10 cellular contexts compared by ENCODE assay signal in the genomic region with DNA sequence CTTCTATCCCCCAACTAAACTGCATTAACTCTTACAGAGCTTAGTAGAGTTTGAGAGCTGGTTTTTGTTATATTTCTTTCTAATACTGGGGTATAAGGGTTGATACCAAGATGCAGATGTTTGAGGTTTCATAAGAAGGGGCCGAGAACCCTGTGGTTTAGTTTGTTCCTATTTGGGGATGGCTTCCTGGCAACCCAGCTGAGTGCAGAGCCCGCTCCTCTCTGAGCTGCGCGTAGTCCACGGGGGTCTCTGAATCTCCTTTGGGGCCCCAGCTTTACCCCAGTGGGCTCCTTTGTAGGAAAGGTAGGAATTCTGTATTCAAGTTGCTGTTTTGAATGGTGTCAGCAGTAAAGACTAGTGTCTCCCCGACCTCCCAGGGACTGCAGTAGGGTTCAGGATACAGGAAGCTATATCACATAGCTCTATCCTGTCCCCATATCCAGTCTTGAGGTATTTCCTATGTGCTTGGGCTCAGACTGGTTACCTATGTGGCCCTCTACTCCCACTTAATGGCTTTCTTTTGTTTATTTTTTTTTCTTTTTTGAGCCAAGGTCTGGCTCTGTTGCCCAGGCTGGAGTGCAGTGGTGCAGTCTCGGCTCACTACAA. TPM values are rescaled to one million over a fixed set of nuclear protein-coding genes. Genes with fewer than 3 reads are reported as not detected.
A peak's percentile ranks its signal among the peaks of the same experiment; 100 is the strongest.
DNase-seq lines count a peak whose midpoint lies in the region; ATAC-seq and TF ChIP-seq lines count a peak whose summit lies in the region.
"Had no signal": no experiment of that assay in that cellular context is flagged by ENCODE, and none has a peak within 500 bp of the region (broad histone marks: within the 10 kb centered on the region; RNA-seq: fewer than 3 reads in every experiment).

No MANE protein-coding gene starts in this region.

- H3K27me3 Mint-ChIP-seq in GM23338 (ENCODE audit: insufficient read depth, low read depth, poor library complexity) = peaks cover 54% of the 10 kb centered on the region

- H3K4me3 Mint-ChIP-seq in GM23338 = no peak overlapping the region

- H4K20me1 ChIP-seq in KMS-11 (ENCODE audit: insufficient read depth) = no peaks in the 10 kb centered on the region
- peaks cover 11% of the 10 kb centered on the region; the same call in 1 of the 2 replicates for H4K20me1 ChIP-seq in GM23338 (replicated peaks; ENCODE audit: insufficient read depth)

- H3K9me3 Mint-ChIP-seq in GM23338 = peaks cover 4% of the 10 kb centered on the region

- H3K9ac ChIP-seq in KMS-11 = peak overlapping the region; percentile 65
- H3K9ac ChIP-seq in mucosa of rectum (ENCODE audit: low read depth in 1 of 2, low read length in 2 of 2) = peak overlapping the region in 1 of 2 donors; percentile 32

- TF ChIP-seq CTCF in KMS-11 (conservative IDR thresholded peaks at IDR 0.05; ENCODE audit: low read depth, low read length) = no peak
- no peak for TF ChIP-seq CTCF in GM23338 (conservative IDR thresholded peaks at IDR 0.05; ENCODE audit: low read depth in 2 of 2)
- no peak for TF ChIP-seq CTCF in psoas muscle (IDR thresholded peaks at IDR 0.05)

- H3K27me3 ChIP-seq in KMS-11 (ENCODE audit: insufficient read depth, low read depth) = no peaks in the 10 kb centered on the region
- H3K27me3 ChIP-seq in mucosa of rectum (ENCODE audit: control insufficient read depth in 2 of 2, insufficient read depth in 2 of 2, low read length in 2 of 2) = no peaks in the 10 kb centered on the region
- peaks cover 90% of the 10 kb centered on the region for H3K27me3 ChIP-seq in GM23338 (ENCODE audit: insufficient read depth)
- no peaks in the 10 kb centered on the region for H3K27me3 ChIP-seq in psoas muscle (ENCODE audit: insufficient read depth in 3 of 3, low read length in 2 of 3)

- H3K4me2 ChIP-seq in KMS-11 (peak overlapping the region; percentile 99), GM23338 (no peak overlapping the region)

- H3K27ac Mint-ChIP-seq in GM23338 = no peak overlapping the region

- H3K36me3 Mint-ChIP-seq in GM23338 (ENCODE audit: low read depth) = no peaks in the 10 kb centered on the region

- no peaks in the 10 kb centered on the region for H3K9me3 ChIP-seq in mucosa of rectum (ENCODE audit: control insufficient read depth in 2 of 2, low read length in 2 of 2)
- H3K9me3 ChIP-seq in psoas muscle = peaks cover 7% of the 10 kb centered on the region

- intact Hi-C loops in psoas muscle (cut with DNase I) = no loop called here

- no peak for DNase-seq in GM23338 (ENCODE audit: low spot score)
- no peak for DNase-seq in middle frontal gyrus (ENCODE audit: extremely low spot score, low spot score)
- DNase-seq in psoas muscle = no peak
- DNase-seq in NCI-H2029 treated with DMSO at 0.1 percent for 48 hours (lab: John Stamatoyannopoulos, UW) = no peak
- DNase-seq: activated CD4-positive, alpha-beta T cell treated with anti-CD3 and anti-CD28 coated beads, Interleukin-2, amount 50 U/mL, for 1 hour; NCI-H2081 had no signal

- peak overlapping the region; percentile 50; the same call in 1 of the 2 replicates for H2AFZ ChIP-seq in KMS-11 (ENCODE audit: low read depth)
- H2AFZ ChIP-seq in GM23338 = no peak overlapping the region

- H3K79me2 ChIP-seq in KMS-11 (ENCODE audit: insufficient read depth, low read depth) (no peaks in the 10 kb centered on the region), GM23338 (replicated peaks; ENCODE audit: insufficient read depth) (no peaks in the 10 kb centered on the region)

- peaks cover 7% of the 10 kb centered on the region; the same call in 2 of the 3 replicates for H3K4me1 Mint-ChIP-seq in GM23338

- H3K4me1 ChIP-seq in KMS-11 (ENCODE audit: low read depth, poor library complexity, severe bottlenecking) (peaks cover 71% of the 10 kb centered on the region), mucosa of rectum (ENCODE audit: control insufficient read depth in 2 of 2, insufficient read depth in 2 of 2, low read length in 2 of 2) (peaks cover 0 to 7% of the 10 kb centered on the region in 2 donors), GM23338 (ENCODE audit: insufficient read depth) (peaks cover 6% of the 10 kb centered on the region; the same call in 1 of the 2 replicates), psoas muscle (no peaks in the 10 kb centered on the region)

- ATAC-seq in GM18502 (IDR thresholded peaks at IDR 0.05; ENCODE audit: poor library complexity, unreplicated experiment) = peak; percentile 71
- peak; percentile 74 for ATAC-seq in GM21528 (IDR thresholded peaks at IDR 0.05; ENCODE audit: low FRiP score, unreplicated experiment)
- ATAC-seq in GM23338 = no peak
- no peak for ATAC-seq in psoas muscle

- no peaks in the 10 kb centered on the region for H3K36me3 ChIP-seq in KMS-11 (ENCODE audit: insufficient read depth)
- H3K36me3 ChIP-seq in mucosa of rectum (ENCODE audit: control insufficient read depth in 2 of 2, insufficient read depth in 2 of 2, low read length in 2 of 2) = no peaks in the 10 kb centered on the region
- no peaks in the 10 kb centered on the region for H3K36me3 ChIP-seq in GM23338 (ENCODE audit: insufficient read depth)
- H3K36me3 ChIP-seq in psoas muscle (ENCODE audit: insufficient read depth in 1 of 2, low read depth in 1 of 2) = no peaks in the 10 kb centered on the region

- H3K27ac ChIP-seq in KMS-11 (peak overlapping the region; percentile 94), mucosa of rectum (ENCODE audit: low read depth in 2 of 2, low read length in 2 of 2) (peak overlapping the region; percentile 14 to 61), GM23338 (ENCODE audit: low read depth) (no peak overlapping the region), psoas muscle (no peak overlapping the region)

- H3K4me3 ChIP-seq in KMS-11 (IDR thresholded peaks at IDR 0.05; ENCODE audit: insufficient read depth, low read depth, low read length) = no peak overlapping the region
- no peak overlapping the region for H3K4me3 ChIP-seq in mucosa of rectum (ENCODE audit: low read length in 2 of 2)
- no peak overlapping the region for H3K4me3 ChIP-seq in GM23338
- H3K4me3 ChIP-seq in psoas muscle = no peak overlapping the region

- 70 to 84% (median 83%) methylated on average over 7 of the region's 7 CpGs for WGBS in psoas muscle, 3 donors

- H3F3A ChIP-seq in GM23338 (replicated peaks; ENCODE audit: low read depth) = no peaks in the 10 kb centered on the region

- no peaks in the 10 kb centered on the region for H3K9me2 ChIP-seq in GM23338 (ENCODE audit: insufficient read depth)

TF ChIP-seq in GM23338, 12 proteins besides CTCF, POLR2A, EP300 and RAD21 (continues in another document):
- no peak for TF ChIP-seq ZNF331 (CRISPR knock-in tag; IDR thresholded peaks at IDR 0.05; ENCODE audit: low read depth)
- TF ChIP-seq JUNB (IDR thresholded peaks at IDR 0.05; ENCODE audit: unreplicated experiment) = no peak
- TF ChIP-seq POLR2AphosphoS5 (IDR thresholded peaks at IDR 0.05; ENCODE audit: low read depth) = no peak
- TF ChIP-seq STAT1 (IDR thresholded peaks at IDR 0.05; ENCODE audit: unreplicated experiment) = no peak
- TF ChIP-seq ZNF114 (CRISPR knock-in tag; IDR thresholded peaks at IDR 0.05) = no peak
- TF ChIP-seq, protein P1, sequence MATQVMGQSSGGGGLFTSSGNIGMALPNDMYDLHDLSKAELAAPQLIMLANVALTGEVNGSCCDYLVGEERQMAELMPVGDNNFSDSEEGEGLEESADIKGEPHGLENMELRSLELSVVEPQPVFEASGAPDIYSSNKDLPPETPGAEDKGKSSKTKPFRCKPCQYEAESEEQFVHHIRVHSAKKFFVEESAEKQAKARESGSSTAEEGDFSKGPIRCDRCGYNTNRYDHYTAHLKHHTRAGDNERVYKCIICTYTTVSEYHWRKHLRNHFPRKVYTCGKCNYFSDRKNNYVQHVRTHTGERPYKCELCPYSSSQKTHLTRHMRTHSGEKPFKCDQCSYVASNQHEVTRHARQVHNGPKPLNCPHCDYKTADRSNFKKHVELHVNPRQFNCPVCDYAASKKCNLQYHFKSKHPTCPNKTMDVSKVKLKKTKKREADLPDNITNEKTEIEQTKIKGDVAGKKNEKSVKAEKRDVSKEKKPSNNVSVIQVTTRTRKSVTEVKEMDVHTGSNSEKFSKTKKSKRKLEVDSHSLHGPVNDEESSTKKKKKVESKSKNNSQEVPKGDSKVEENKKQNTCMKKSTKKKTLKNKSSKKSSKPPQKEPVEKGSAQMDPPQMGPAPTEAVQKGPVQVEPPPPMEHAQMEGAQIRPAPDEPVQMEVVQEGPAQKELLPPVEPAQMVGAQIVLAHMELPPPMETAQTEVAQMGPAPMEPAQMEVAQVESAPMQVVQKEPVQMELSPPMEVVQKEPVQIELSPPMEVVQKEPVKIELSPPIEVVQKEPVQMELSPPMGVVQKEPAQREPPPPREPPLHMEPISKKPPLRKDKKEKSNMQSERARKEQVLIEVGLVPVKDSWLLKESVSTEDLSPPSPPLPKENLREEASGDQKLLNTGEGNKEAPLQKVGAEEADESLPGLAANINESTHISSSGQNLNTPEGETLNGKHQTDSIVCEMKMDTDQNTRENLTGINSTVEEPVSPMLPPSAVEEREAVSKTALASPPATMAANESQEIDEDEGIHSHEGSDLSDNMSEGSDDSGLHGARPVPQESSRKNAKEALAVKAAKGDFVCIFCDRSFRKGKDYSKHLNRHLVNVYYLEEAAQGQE (IDR thresholded peaks at IDR 0.05; ENCODE audit: unreplicated experiment) = no peak
- no peak for TF ChIP-seq EZH2 (IDR thresholded peaks at IDR 0.05; ENCODE audit: low read depth, unreplicated experiment)
- no peak for TF ChIP-seq NANOG (IDR thresholded peaks at IDR 0.05; ENCODE audit: borderline replicate concordance)
- TF ChIP-seq, protein P2, sequence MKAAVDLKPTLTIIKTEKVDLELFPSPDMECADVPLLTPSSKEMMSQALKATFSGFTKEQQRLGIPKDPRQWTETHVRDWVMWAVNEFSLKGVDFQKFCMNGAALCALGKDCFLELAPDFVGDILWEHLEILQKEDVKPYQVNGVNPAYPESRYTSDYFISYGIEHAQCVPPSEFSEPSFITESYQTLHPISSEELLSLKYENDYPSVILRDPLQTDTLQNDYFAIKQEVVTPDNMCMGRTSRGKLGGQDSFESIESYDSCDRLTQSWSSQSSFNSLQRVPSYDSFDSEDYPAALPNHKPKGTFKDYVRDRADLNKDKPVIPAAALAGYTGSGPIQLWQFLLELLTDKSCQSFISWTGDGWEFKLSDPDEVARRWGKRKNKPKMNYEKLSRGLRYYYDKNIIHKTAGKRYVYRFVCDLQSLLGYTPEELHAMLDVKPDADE (IDR thresholded peaks at IDR 0.05) = no peak

RNA-seq across cellular contexts. Expression of a gene that starts 25.4 kb away (rescaled TPM):
- total RNA-seq in GM23338 (2014; rRNA removed; shearing (Covaris generic)) = 2.4 and 6.5 TPM in 2 replicates
- polyA plus RNA-seq in GM23338 (2016; fragmentation: Nextera tagmentation; extraction: Ambion mirVana) (1.4 and 1.9 TPM in 2 replicates), psoas muscle (under 1 TPM; 0.18 to 0.51 (median 0.25) TPM)
- 1 to 10 TPM in 2 of 4 donors, under 1 TPM in 2; 0.52 to 4.0 (median 1.8) TPM for total RNA-seq in psoas muscle

Comparison
In these comparisons a context has a peak if more than half of its experiments do, and no peak if none do; other contexts are left out.
1. ATAC-seq: peak in GM18502 (single experiment) and GM21528 (single experiment); none in GM23338 (single experiment) and psoas muscle (0 of 4).
2. H3K27ac ChIP-seq: peak in KMS-11 (single experiment) and mucosa of rectum (2 of 2); none in GM23338 (single experiment) and psoas muscle (single experiment).